In genomic region chr1:228691926-228692325, GRCh38 we compare ENCODE assay signal across 8 cellular contexts. TPM values are rescaled to one million over a fixed set of nuclear protein-coding genes. Genes with fewer than 3 reads are reported as not detected.
DNase-seq lines count a peak whose midpoint lies in the region; ATAC-seq and TF ChIP-seq lines count a peak whose summit lies in the region.

No MANE protein-coding gene starts in this region.

- H3K9me3 Mint-ChIP-seq in naive thymus-derived CD4-positive, alpha-beta T cell, result no peaks in the 10 kb centered on the region

- H3K9ac ChIP-seq in NT2/D1 (ENCODE audit: insufficient read length, low read depth), result no peak overlapping the region

- H3K36me3 ChIP-seq in NT2/D1 (ENCODE audit: insufficient read depth, insufficient read length, low read length), result no peaks in the 10 kb centered on the region
- no peaks in the 10 kb centered on the region for H3K36me3 ChIP-seq in naive thymus-derived CD4-positive, alpha-beta T cell (ENCODE audit: control insufficient read depth in 2 of 3, insufficient read depth in 3 of 3, low read length in 3 of 3)

- no peaks in the 10 kb centered on the region for H3K36me3 Mint-ChIP-seq in naive thymus-derived CD4-positive, alpha-beta T cell

- no peak overlapping the region for H3K27ac Mint-ChIP-seq in naive thymus-derived CD4-positive, alpha-beta T cell

- H3K9me3 ChIP-seq in NT2/D1 (ENCODE audit: insufficient read depth, low read length), result no peaks in the 10 kb centered on the region
- H3K9me3 ChIP-seq in naive thymus-derived CD4-positive, alpha-beta T cell (ENCODE audit: control insufficient read depth in 2 of 3, low read length in 3 of 3), result no peaks in the 10 kb centered on the region

- POLR2A ChIA-PET in naive thymus-derived CD4-positive, alpha-beta T cell (lab: Charles Lee), result interaction anchor here (1.0 kb wide), 2 partner anchors 8 to 563 kb away, joined by 3 to 4 read pairs; no protein-coding TSS in a partner anchor

- H3K4me1 Mint-ChIP-seq in naive thymus-derived CD4-positive, alpha-beta T cell, result peaks cover 5 to 14% (median 8%) of the 10 kb centered on the region in 7 donors

- CTCF ChIA-PET in naive thymus-derived CD4-positive, alpha-beta T cell (lab: Charles Lee), result interaction anchor here (0.7 to 2.7 kb wide), 9 partner anchors 25 to 790 kb away, joined by 3 to 34 read pairs (median 4); no protein-coding TSS in a partner anchor

- TF ChIP-seq CTCF in dorsolateral prefrontal cortex (IDR thresholded peaks at IDR 0.05 in 54 of 56, conservative IDR thresholded peaks at IDR 0.05 in 2 of 56; ENCODE audit: low read depth in 1 of 56, partially characterized antibody in 56 of 56), result peak in 55 of 56 donors; percentile 20 to 65 (median 46)

- H3K4me3 ChIP-seq in NT2/D1 (ENCODE audit: insufficient read length, low read depth), result no peak overlapping the region
- H3K4me3 ChIP-seq in dorsolateral prefrontal cortex, result no peak overlapping the region
- no peak overlapping the region for H3K4me3 ChIP-seq in naive thymus-derived CD4-positive, alpha-beta T cell (ENCODE audit: low read length)

- DNase-seq in DMS114 treated with DMSO at 0.1 percent for 48 hours (lab: John Stamatoyannopoulos, UW; ENCODE audit: unreplicated experiment) (peak; percentile 23), HuH-7 (ENCODE audit: low spot score) (peak; percentile 55), NT2/D1 (ENCODE audit: low read depth, low spot score) (peak; percentile 56), dorsolateral prefrontal cortex (no peak), hepatic stellate cell (ENCODE audit: low spot score) (no peak)
- peak in 7 of 9 donors; percentile 20 to 57 (median 42) for DNase-seq in naive thymus-derived CD4-positive, alpha-beta T cell

- no peak overlapping the region for H3K27ac ChIP-seq in dorsolateral prefrontal cortex
- H3K27ac ChIP-seq in naive thymus-derived CD4-positive, alpha-beta T cell (ENCODE audit: low read depth, low read length), result no peak overlapping the region

- H3K27me3 Mint-ChIP-seq in naive thymus-derived CD4-positive, alpha-beta T cell, result peaks cover 6 to 38% (median 13%) of the 10 kb centered on the region in 5 donors

- H3K27me3 ChIP-seq in NT2/D1 (ENCODE audit: insufficient read depth, insufficient read length) (no peaks in the 10 kb centered on the region), dorsolateral prefrontal cortex (no peaks in the 10 kb centered on the region)
- no peaks in the 10 kb centered on the region for H3K27me3 ChIP-seq in naive thymus-derived CD4-positive, alpha-beta T cell (ENCODE audit: control insufficient read depth in 2 of 2, insufficient read depth in 2 of 2, low read length in 2 of 2)

- ATAC-seq in naive thymus-derived CD4-positive, alpha-beta T cell, result peak; percentile 45
- no peak for ATAC-seq in GM19328 (IDR thresholded peaks at IDR 0.05; ENCODE audit: unreplicated experiment)
- ATAC-seq in GM21447 (IDR thresholded peaks at IDR 0.05; ENCODE audit: unreplicated experiment), result no peak

- no peaks in the 10 kb centered on the region for H3K4me1 ChIP-seq in NT2/D1 (ENCODE audit: insufficient read depth, insufficient read length)
- peaks cover 0 to 7% of the 10 kb centered on the region in 2 donors for H3K4me1 ChIP-seq in naive thymus-derived CD4-positive, alpha-beta T cell (ENCODE audit: control insufficient read depth in 2 of 2, insufficient read depth in 2 of 2, low read length in 2 of 2)

- intact Hi-C loops in dorsolateral prefrontal cortex (cut with DNase I), result no loop called here
- intact Hi-C loops in naive thymus-derived CD4-positive, alpha-beta T cell (cut with micrococcal nuclease), result loop anchor here (1.0 kb wide), 3 partner anchors 43 to 563 kb away; partner anchors contain the start of gene RHOU (in 1 of the 2)

- H3K4me3 Mint-ChIP-seq in naive thymus-derived CD4-positive, alpha-beta T cell, result no peak overlapping the region

RNA-seq across cellular contexts. Expression of gene RHOU, which starts 43.4 kb away (rescaled TPM):
- total RNA-seq in dorsolateral prefrontal cortex, result 100 to 1,000 TPM in 7 of 120 experiments, 10 to 100 TPM in 113; 15.0 to 156 (median 44.0) TPM
- 1 to 10 TPM; 1.3 to 6.5 (median 1.8) TPM for total RNA-seq in naive thymus-derived CD4-positive, alpha-beta T cell
- under 1 TPM; 0.09 to 0.31 TPM for polyA plus RNA-seq in naive thymus-derived CD4-positive, alpha-beta T cell

Comparison
In these comparisons a context has a peak if more than half of its experiments do, and no peak if none do; other contexts are left out.
1. DNase-seq: peak in DMS114 treated with DMSO at 0.1 percent for 48 hours (single experiment), HuH-7 (single experiment), NT2/D1 (single experiment) and naive thymus-derived CD4-positive, alpha-beta T cell (7 of 9); none in dorsolateral prefrontal cortex (0 of 10) and hepatic stellate cell (single experiment).
2. intact Hi-C loops: an anchor here in naive thymus-derived CD4-positive, alpha-beta T cell (1.0 kb wide); none called in dorsolateral prefrontal cortex.